1 cellular context compared by ENCODE assay signal in genomic region chr20:21613512-21613911, GRCh38.
TF ChIP-seq lines count a peak whose summit lies in the region.

No MANE protein-coding gene starts in this region.

TF ChIP-seq in WTC11, 78 proteins besides CTCF, POLR2A, EP300 and RAD21 (continued from another document):
- TF ChIP-seq, protein P1, sequence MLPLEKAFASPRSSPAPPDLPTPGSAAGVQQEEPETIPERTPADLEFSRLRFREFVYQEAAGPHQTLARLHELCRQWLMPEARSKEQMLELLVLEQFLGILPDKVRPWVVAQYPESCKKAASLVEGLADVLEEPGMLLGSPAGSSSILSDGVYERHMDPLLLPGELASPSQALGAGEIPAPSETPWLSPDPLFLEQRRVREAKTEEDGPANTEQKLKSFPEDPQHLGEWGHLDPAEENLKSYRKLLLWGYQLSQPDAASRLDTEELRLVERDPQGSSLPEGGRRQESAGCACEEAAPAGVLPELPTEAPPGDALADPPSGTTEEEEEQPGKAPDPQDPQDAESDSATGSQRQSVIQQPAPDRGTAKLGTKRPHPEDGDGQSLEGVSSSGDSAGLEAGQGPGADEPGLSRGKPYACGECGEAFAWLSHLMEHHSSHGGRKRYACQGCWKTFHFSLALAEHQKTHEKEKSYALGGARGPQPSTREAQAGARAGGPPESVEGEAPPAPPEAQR (CRISPR knock-in tag; IDR thresholded peaks at IDR 0.05): no peak
- TF ChIP-seq, protein P2, sequence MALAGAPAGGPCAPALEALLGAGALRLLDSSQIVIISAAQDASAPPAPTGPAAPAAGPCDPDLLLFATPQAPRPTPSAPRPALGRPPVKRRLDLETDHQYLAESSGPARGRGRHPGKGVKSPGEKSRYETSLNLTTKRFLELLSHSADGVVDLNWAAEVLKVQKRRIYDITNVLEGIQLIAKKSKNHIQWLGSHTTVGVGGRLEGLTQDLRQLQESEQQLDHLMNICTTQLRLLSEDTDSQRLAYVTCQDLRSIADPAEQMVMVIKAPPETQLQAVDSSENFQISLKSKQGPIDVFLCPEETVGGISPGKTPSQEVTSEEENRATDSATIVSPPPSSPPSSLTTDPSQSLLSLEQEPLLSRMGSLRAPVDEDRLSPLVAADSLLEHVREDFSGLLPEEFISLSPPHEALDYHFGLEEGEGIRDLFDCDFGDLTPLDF (CRISPR knock-in tag; IDR thresholded peaks at IDR 0.05): no peak
- TF ChIP-seq AFF4 (CRISPR knock-in tag; IDR thresholded peaks at IDR 0.05; ENCODE audit: borderline replicate concordance) (no peak), JUN (CRISPR knock-in tag; IDR thresholded peaks at IDR 0.05) (no peak), ETV6 (CRISPR knock-in tag; IDR thresholded peaks at IDR 0.05) (no peak), MAX (CRISPR knock-in tag; IDR thresholded peaks at IDR 0.05) (no peak), ATF1 (CRISPR knock-in tag; IDR thresholded peaks at IDR 0.05) (no peak), ZNF121 (CRISPR knock-in tag; IDR thresholded peaks at IDR 0.05) (no peak), CREB1 (CRISPR knock-in tag; IDR thresholded peaks at IDR 0.05) (no peak), TCF7 (CRISPR knock-in tag; IDR thresholded peaks at IDR 0.05; ENCODE audit: low read depth) (no peak), MXD4 (CRISPR knock-in tag; IDR thresholded peaks at IDR 0.05; ENCODE audit: borderline replicate concordance) (no peak), ZNF423 (CRISPR knock-in tag; IDR thresholded peaks at IDR 0.05) (no peak), FOXP1 (CRISPR knock-in tag; IDR thresholded peaks at IDR 0.05; ENCODE audit: borderline replicate concordance) (no peak), IRF2 (CRISPR knock-in tag; IDR thresholded peaks at IDR 0.05; ENCODE audit: borderline replicate concordance, low read depth) (no peak), RORB (CRISPR knock-in tag; IDR thresholded peaks at IDR 0.05) (no peak), KAT7 (CRISPR knock-in tag; IDR thresholded peaks at IDR 0.05; ENCODE audit: borderline replicate concordance) (no peak)
- TF ChIP-seq, protein P3, sequence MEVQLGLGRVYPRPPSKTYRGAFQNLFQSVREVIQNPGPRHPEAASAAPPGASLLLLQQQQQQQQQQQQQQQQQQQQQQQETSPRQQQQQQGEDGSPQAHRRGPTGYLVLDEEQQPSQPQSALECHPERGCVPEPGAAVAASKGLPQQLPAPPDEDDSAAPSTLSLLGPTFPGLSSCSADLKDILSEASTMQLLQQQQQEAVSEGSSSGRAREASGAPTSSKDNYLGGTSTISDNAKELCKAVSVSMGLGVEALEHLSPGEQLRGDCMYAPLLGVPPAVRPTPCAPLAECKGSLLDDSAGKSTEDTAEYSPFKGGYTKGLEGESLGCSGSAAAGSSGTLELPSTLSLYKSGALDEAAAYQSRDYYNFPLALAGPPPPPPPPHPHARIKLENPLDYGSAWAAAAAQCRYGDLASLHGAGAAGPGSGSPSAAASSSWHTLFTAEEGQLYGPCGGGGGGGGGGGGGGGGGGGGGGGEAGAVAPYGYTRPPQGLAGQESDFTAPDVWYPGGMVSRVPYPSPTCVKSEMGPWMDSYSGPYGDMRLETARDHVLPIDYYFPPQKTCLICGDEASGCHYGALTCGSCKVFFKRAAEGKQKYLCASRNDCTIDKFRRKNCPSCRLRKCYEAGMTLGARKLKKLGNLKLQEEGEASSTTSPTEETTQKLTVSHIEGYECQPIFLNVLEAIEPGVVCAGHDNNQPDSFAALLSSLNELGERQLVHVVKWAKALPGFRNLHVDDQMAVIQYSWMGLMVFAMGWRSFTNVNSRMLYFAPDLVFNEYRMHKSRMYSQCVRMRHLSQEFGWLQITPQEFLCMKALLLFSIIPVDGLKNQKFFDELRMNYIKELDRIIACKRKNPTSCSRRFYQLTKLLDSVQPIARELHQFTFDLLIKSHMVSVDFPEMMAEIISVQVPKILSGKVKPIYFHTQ (CRISPR knock-in tag; IDR thresholded peaks at IDR 0.05): no peak
